In genomic region chr9:106872641-106873040, GRCh38 we compare ENCODE assay signal across 21 cellular contexts. TPM values are rescaled to one million over a fixed set of nuclear protein-coding genes. Genes with fewer than 3 reads are reported as not detected.
DNase-seq lines count a peak whose midpoint lies in the region; ATAC-seq, FAIRE-seq and TF ChIP-seq lines count a peak whose summit lies in the region.
"Had no signal": no experiment of that assay in that cellular context is flagged by ENCODE, and none has a peak within 500 bp of the region (broad histone marks: within the 10 kb centered on the region; RNA-seq: fewer than 3 reads in every experiment).

No MANE protein-coding gene starts in this region.

- H3K9me3 ChIP-seq in GM23248 (ENCODE audit: low read depth), result no peaks in the 10 kb centered on the region
- no peaks in the 10 kb centered on the region for H3K9me3 ChIP-seq in esophagus muscularis mucosa
- H3K9me3 ChIP-seq in mesenchymal stem cell (ENCODE audit: control insufficient read depth, low read length), result no peaks in the 10 kb centered on the region
- H3K9me3 ChIP-seq in uterus, result no peaks in the 10 kb centered on the region
- H3K9me3 ChIP-seq: BLaER1 had no signal

- H3F3A ChIP-seq in GM23248 (ENCODE audit: insufficient read depth), result peaks cover 21% of the 10 kb centered on the region

- TF ChIP-seq CTCF in esophagus muscularis mucosa (IDR thresholded peaks at IDR 0.05), result no peak
- TF ChIP-seq CTCF in uterus (IDR thresholded peaks at IDR 0.05), result no peak

- no peak overlapping the region for H3K4me2 ChIP-seq in GM23248 (ENCODE audit: unreplicated experiment)
- no peak overlapping the region for H3K4me2 ChIP-seq in mesenchymal stem cell (ENCODE audit: low read length, poor library complexity, severe bottlenecking)
- H3K4me2 ChIP-seq: BLaER1 had no signal

- no peak overlapping the region for H2BK12ac ChIP-seq in mesenchymal stem cell (ENCODE audit: low read length in 2 of 2)

- peaks cover 13% of the 10 kb centered on the region for H3K4me1 ChIP-seq in GM23248 (ENCODE audit: insufficient read depth)
- H3K4me1 ChIP-seq in esophagus muscularis mucosa, result peaks cover 69 to 100% (median 95%) of the 10 kb centered on the region in 4 donors
- H3K4me1 ChIP-seq in mesenchymal stem cell (ENCODE audit: control insufficient read depth, insufficient read depth, low read depth, low read length), result peaks cover 5% of the 10 kb centered on the region
- H3K4me1 ChIP-seq in uterus, result peaks cover 4 to 22% of the 10 kb centered on the region in 2 donors

- no peak for FAIRE-seq in GM19239 (lab: Jason Lieb, UNC)
- FAIRE-seq: GM18507, H1 had no signal

- H3K14ac ChIP-seq in mesenchymal stem cell (ENCODE audit: low read length in 2 of 2), result no peak overlapping the region

- H2BK120ac ChIP-seq in mesenchymal stem cell (ENCODE audit: low read depth, low read length), result no peak overlapping the region

- H2BK5ac ChIP-seq in mesenchymal stem cell (ENCODE audit: low read depth, low read length, poor library complexity, severe bottlenecking), result no peak overlapping the region

- H2AFZ ChIP-seq in GM23248 (no peak overlapping the region), mesenchymal stem cell (ENCODE audit: low read depth, low read length) (no peak overlapping the region)

- H4K91ac ChIP-seq in mesenchymal stem cell (ENCODE audit: low read length), result no peak overlapping the region

- no peak overlapping the region for H3K4ac ChIP-seq in mesenchymal stem cell (ENCODE audit: low read depth in 1 of 2, low read length in 2 of 2)

- no peak overlapping the region for H3K4me3 ChIP-seq in GM23248
- H3K4me3 ChIP-seq in esophagus muscularis mucosa, result no peak overlapping the region
- no peak overlapping the region for H3K4me3 ChIP-seq in mesenchymal stem cell (ENCODE audit: insufficient read depth in 1 of 2, low read depth in 1 of 2, low read length in 2 of 2)
- H3K4me3 ChIP-seq in uterus, result no peak overlapping the region
- H3K4me3 ChIP-seq: BLaER1 had no signal

- H3K79me1 ChIP-seq in mesenchymal stem cell (replicated peaks; ENCODE audit: low read length, poor library complexity, severe bottlenecking), result peaks cover 4% of the 10 kb centered on the region

- no peak for TF ChIP-seq EP300 in esophagus muscularis mucosa (IDR thresholded peaks at IDR 0.05)

- no peaks in the 10 kb centered on the region for H3K9me2 ChIP-seq in GM23248 (ENCODE audit: insufficient read depth)

- H3K36me3 ChIP-seq in GM23248 (ENCODE audit: low read depth), result no peaks in the 10 kb centered on the region
- no peaks in the 10 kb centered on the region for H3K36me3 ChIP-seq in esophagus muscularis mucosa
- no peaks in the 10 kb centered on the region for H3K36me3 ChIP-seq in mesenchymal stem cell (ENCODE audit: control insufficient read depth in 1 of 2, insufficient read depth in 2 of 2, low read depth in 1 of 2, low read length in 2 of 2)
- H3K36me3 ChIP-seq in uterus, result no peaks in the 10 kb centered on the region
- H3K36me3 ChIP-seq: BLaER1 had no signal

- H3K9ac ChIP-seq in GM23248 (no peak overlapping the region), mesenchymal stem cell (ENCODE audit: low read length) (no peak overlapping the region)
- H3K9ac ChIP-seq: BLaER1 had no signal

- no peaks in the 10 kb centered on the region for H4K20me1 ChIP-seq in GM23248 (ENCODE audit: insufficient read depth)
- H4K20me1 ChIP-seq: BLaER1 had no signal

- TF ChIP-seq POLR2A in esophagus muscularis mucosa (IDR thresholded peaks at IDR 0.05; ENCODE audit: low read depth) (no peak), uterus (IDR thresholded peaks at IDR 0.05) (no peak)

- H3K23ac ChIP-seq in mesenchymal stem cell (ENCODE audit: low read length in 2 of 2), result no peak overlapping the region

- peak overlapping the region; percentile 93 for H2BK15ac ChIP-seq in mesenchymal stem cell (ENCODE audit: low read depth, poor library complexity, severe bottlenecking)

- ATAC-seq in GM19397 (IDR thresholded peaks at IDR 0.05; ENCODE audit: unreplicated experiment) (no peak), HG02885 (IDR thresholded peaks at IDR 0.05; ENCODE audit: poor library complexity, unreplicated experiment) (no peak)
- ATAC-seq: PC-3, Right ventricle myocardium inferior had no signal

- H2AK5ac ChIP-seq in mesenchymal stem cell (ENCODE audit: low read length, severe bottlenecking), result peak overlapping the region; percentile 89

- DNase-seq in GM23248 (peak; percentile 23), esophagus muscularis mucosa (ENCODE audit: extremely low spot score) (no peak), mesenchymal stem cell (no peak), uterus (no peak), GM19239 (ENCODE audit: insufficient read length, low spot score) (no peak)
- DNase-seq: CD4-positive, CD25-positive, alpha-beta regulatory T cell; DMS153; KG1; MM.1S; NCI-H2029; NCI-H446 treated with DMSO at 0.1 percent for 48 hours; NCI-H526; NCI-H82; NK-92 treated with Interleukin-12 subunit alpha and Interleukin-12 subunit beta, amount 100 ng/mL, for 24 hours; PC-3 had no signal

- intact Hi-C loops in esophagus muscularis mucosa (cut with DNase I), result no loop called here
- intact Hi-C loops in uterus (cut with DNase I; ENCODE audit: low total_unique reads), result no loop called here

- H3K27ac ChIP-seq in GM23248, result no peak overlapping the region
- H3K27ac ChIP-seq in esophagus muscularis mucosa (replicated peaks in 1 of 4), result peak overlapping the region in 3 of 4 donors; percentile 11 to 74 (median 22)
- no peak overlapping the region for H3K27ac ChIP-seq in mesenchymal stem cell (ENCODE audit: low read length, poor library complexity, severe bottlenecking)
- peak overlapping the region; percentile 72 to 91 for H3K27ac ChIP-seq in uterus
- H3K27ac ChIP-seq: BLaER1 had no signal

- 86 to 87% methylated on average over 5 of the region's 5 CpGs for WGBS in GM23248 (ENCODE audit: low coverage in 1 of 2, low lambda C conversion rate in 2 of 2, missing lambda C conversion rate in 2 of 2), 2 experiments
- 82% methylated on average over 5 of the region's 5 CpGs for WGBS in esophagus muscularis mucosa
- 92% methylated on average over 3 of the region's 5 CpGs for WGBS in mesenchymal stem cell

- H4K8ac ChIP-seq in mesenchymal stem cell (ENCODE audit: low read length), result no peak overlapping the region

- in situ Hi-C loops in GM23248 (cut with MboI), result no loop called here

- peaks cover 4% of the 10 kb centered on the region; the same call in 1 of the 2 replicates for H3K79me2 ChIP-seq in GM23248 (ENCODE audit: insufficient read depth)

- no peak overlapping the region for H3K18ac ChIP-seq in mesenchymal stem cell (ENCODE audit: low read depth in 1 of 2, low read length in 2 of 2)

- no peaks in the 10 kb centered on the region for H3K27me3 ChIP-seq in GM23248 (replicated peaks; ENCODE audit: insufficient read depth)
- H3K27me3 ChIP-seq in esophagus muscularis mucosa, result no peaks in the 10 kb centered on the region
- no peaks in the 10 kb centered on the region for H3K27me3 ChIP-seq in mesenchymal stem cell (ENCODE audit: control insufficient read depth in 1 of 2, insufficient read depth in 1 of 2, low read length in 2 of 2)
- H3K27me3 ChIP-seq in uterus, result no peaks in the 10 kb centered on the region
- H3K27me3 ChIP-seq: BLaER1 had no signal

RNA-seq across cellular contexts. Expression of gene ZNF462, which starts 9.7 kb away (rescaled TPM):
- 2.5 and 5.0 TPM in 2 replicates for total RNA-seq in GM23248 (2014; rRNA removed; shearing (Covaris generic))
- polyA plus RNA-seq in GM23248 (2016; fragmentation: Nextera tagmentation; extraction: Ambion mirVana), result 1.1 and 1.5 TPM in 2 replicates
- total RNA-seq in esophagus muscularis mucosa (10 to 100 TPM; 24.5 to 38.6 (median 34.6) TPM), uterus (100 to 1,000 TPM in 1 of 4 donors, 10 to 100 TPM in 3; 18.2 to 136 (median 60.1) TPM)
- polyA plus RNA-seq in mesenchymal stem cell (2013, experiment 1 of 2), result 5.2 TPM
- polyA plus RNA-seq in mesenchymal stem cell (2013, experiment 2 of 2), result 5.1 TPM

Comparison
In these comparisons a context has a peak if more than half of its experiments do, and no peak if none do; other contexts are left out.
1. H3K27ac ChIP-seq: peak in esophagus muscularis mucosa (3 of 4) and uterus (2 of 2); none in GM23248 (single experiment) and mesenchymal stem cell (single experiment).